Comparison of ENCODE assay signal across 10 cellular contexts in genomic region chr22:39462443-39463147, GRCh38. TPM values are rescaled to one million over a fixed set of nuclear protein-coding genes. Genes with fewer than 3 reads are reported as not detected.
DNase-seq lines count a peak whose midpoint lies in the region; ATAC-seq and TF ChIP-seq lines count a peak whose summit lies in the region.
"Had no signal": no experiment of that assay in that cellular context is flagged by ENCODE, and none has a peak within 500 bp of the region (broad histone marks: within the 10 kb centered on the region; RNA-seq: fewer than 3 reads in every experiment).

No MANE protein-coding gene starts in this region.

- TF ChIP-seq CTCF in GM12865 (IDR thresholded peaks at IDR 0.05; ENCODE audit: insufficient read depth, low read depth, low read length, missing control alignments) = no peak
- no peak for TF ChIP-seq CTCF in SU-DHL-6 (IDR thresholded peaks at IDR 0.05; ENCODE audit: insufficient read depth, low read length, poor library complexity, severe bottlenecking)
- peak in 11 of 12 donors; percentile 2 to 50 (median 33) for TF ChIP-seq CTCF in heart left ventricle (IDR thresholded peaks at IDR 0.05)
- peak; percentile 21 for TF ChIP-seq CTCF in progenitor cell of endocrine pancreas (IDR thresholded peaks at IDR 0.05; ENCODE audit: unreplicated experiment)
- TF ChIP-seq CTCF in RWPE1 (conservative IDR thresholded peaks at IDR 0.05; ENCODE audit: low read depth) = no peak

- ATAC-seq in heart left ventricle (peak; percentile 51 to 68 (median 59)), HG02610 (IDR thresholded peaks at IDR 0.05; ENCODE audit: unreplicated experiment) (no peak)

- H3K27ac ChIP-seq in SU-DHL-6 (ENCODE audit: low read depth, low read length) (peak overlapping the region; percentile 95), heart left ventricle (peak overlapping the region; percentile 52 to 89 (median 72)), RWPE1 (no peak overlapping the region)
- H3K27ac ChIP-seq: PC-9 had no signal

- H3K4me1 Mint-ChIP-seq in progenitor cell of endocrine pancreas (ENCODE audit: low read depth) = peaks cover 10% of the 10 kb centered on the region
- peaks cover 8% of the 10 kb centered on the region for H3K4me1 Mint-ChIP-seq in activated CD4-positive, alpha-beta memory T cell treated with anti-CD3 and anti-CD28 coated beads for 36 hours (ENCODE audit: low read depth)

- H3K36me3 Mint-ChIP-seq in progenitor cell of endocrine pancreas (ENCODE audit: insufficient read depth) = no peaks in the 10 kb centered on the region
- no peaks in the 10 kb centered on the region for H3K36me3 Mint-ChIP-seq in activated CD4-positive, alpha-beta memory T cell treated with anti-CD3 and anti-CD28 coated beads for 36 hours

- DNase-seq in GM12865 (ENCODE audit: low read depth) (peak; percentile 61), heart left ventricle (peak; percentile 63 to 84 (median 75)), progenitor cell of endocrine pancreas (ENCODE audit: low spot score, unreplicated experiment) (no peak), RWPE1 (ENCODE audit: low spot score) (no peak), NCI-H345 treated with DMSO at 0.1 percent for 48 hours (lab: John Stamatoyannopoulos, UW; ENCODE audit: unreplicated experiment) (no peak)
- DNase-seq in activated CD4-positive, alpha-beta memory T cell treated with anti-CD3 and anti-CD28 coated beads for 36 hours = no peak
- DNase-seq: PC-9 had no signal

- TF ChIP-seq POLR2A in heart left ventricle (IDR thresholded peaks at IDR 0.05) = peak in 1 of 2 donors; percentile 16

- H3K9me3 Mint-ChIP-seq in progenitor cell of endocrine pancreas (ENCODE audit: low read depth) = no peaks in the 10 kb centered on the region
- H3K9me3 Mint-ChIP-seq in activated CD4-positive, alpha-beta memory T cell treated with anti-CD3 and anti-CD28 coated beads for 36 hours = no peaks in the 10 kb centered on the region

- peaks cover 89% of the 10 kb centered on the region for H3F3A ChIP-seq in SU-DHL-6 (ENCODE audit: insufficient read depth)

- H3K4me3 Mint-ChIP-seq in progenitor cell of endocrine pancreas (ENCODE audit: low read depth) = no peak overlapping the region
- H3K4me3 Mint-ChIP-seq in activated CD4-positive, alpha-beta memory T cell treated with anti-CD3 and anti-CD28 coated beads for 36 hours = no peak overlapping the region

- peaks cover 16 to 69% (median 37%) of the 10 kb centered on the region in 12 donors for H3K4me1 ChIP-seq in heart left ventricle

- peaks cover 85% of the 10 kb centered on the region for H3K79me2 ChIP-seq in SU-DHL-6 (ENCODE audit: insufficient read depth, low read length)

- 50 to 52% (median 52%) methylated on average over 13 of the region's 13 CpGs for WGBS in heart left ventricle, 4 donors

- H2AFZ ChIP-seq in SU-DHL-6 (ENCODE audit: low read depth, low read length, severe bottlenecking) = no peak overlapping the region
- H2AFZ ChIP-seq: PC-9 had no signal

- H3K4me2 ChIP-seq in SU-DHL-6 (ENCODE audit: low read depth, low read length, poor library complexity, severe bottlenecking) = peak overlapping the region; percentile 93
- H3K4me2 ChIP-seq: PC-9 had no signal

- no peaks in the 10 kb centered on the region for H3K9me3 ChIP-seq in SU-DHL-6 (ENCODE audit: insufficient read depth, low read length)
- H3K9me3 ChIP-seq in heart left ventricle = no peaks in the 10 kb centered on the region

- no peaks in the 10 kb centered on the region for H3K27me3 Mint-ChIP-seq in progenitor cell of endocrine pancreas
- H3K27me3 Mint-ChIP-seq in activated CD4-positive, alpha-beta memory T cell treated with anti-CD3 and anti-CD28 coated beads for 36 hours = peaks cover 21% of the 10 kb centered on the region

- H3K9me2 ChIP-seq in SU-DHL-6 (replicated peaks; ENCODE audit: insufficient read depth, low read length) = no peaks in the 10 kb centered on the region

- POLR2A ChIA-PET in RWPE1 (lab: Yijun Ruan, JAX; ENCODE audit: low non-redundant PET) = no interaction called here
- POLR2A ChIA-PET in activated CD4-positive, alpha-beta memory T cell treated with anti-CD3 and anti-CD28 coated beads for 36 hours (lab: Charles Lee) = no interaction called here

- CTCF ChIA-PET in RWPE1 (lab: Yijun Ruan, JAX) = no interaction called here
- CTCF ChIA-PET in activated CD4-positive, alpha-beta memory T cell treated with anti-CD3 and anti-CD28 coated beads for 36 hours (lab: Charles Lee) = no interaction called here

- intact Hi-C loops in heart left ventricle (cut with DNase I) = loop anchor here in 3 of 10 donors (5.0 kb wide), 2 partner anchors 55 to 60 kb away; partner anchors contain the start of gene ATF4 (in 1 of the 3)
- intact Hi-C loops in activated CD4-positive, alpha-beta memory T cell treated with anti-CD3 and anti-CD28 coated beads for 36 hours (cut with micrococcal nuclease) = no loop called here

- peak overlapping the region; percentile 54 for H3K9ac ChIP-seq in SU-DHL-6 (ENCODE audit: low read length)

- no peaks in the 10 kb centered on the region for H3K36me3 ChIP-seq in SU-DHL-6 (ENCODE audit: low read length)
- H3K36me3 ChIP-seq in heart left ventricle = no peaks in the 10 kb centered on the region

- no peaks in the 10 kb centered on the region for H4K20me1 ChIP-seq in SU-DHL-6 (ENCODE audit: low read depth, low read length)

- peak overlapping the region; percentile 7; the same call in 1 of the 2 replicates for H3K4me3 ChIP-seq in GM12865 (ENCODE audit: low read depth, low read length)
- no peak overlapping the region for H3K4me3 ChIP-seq in SU-DHL-6 (ENCODE audit: insufficient read depth, low read length, poor library complexity, severe bottlenecking)
- H3K4me3 ChIP-seq in heart left ventricle = no peak overlapping the region
- H3K4me3 ChIP-seq: PC-9 had no signal

- H3K27ac Mint-ChIP-seq in progenitor cell of endocrine pancreas = peak overlapping the region; percentile 67
- H3K27ac Mint-ChIP-seq in activated CD4-positive, alpha-beta memory T cell treated with anti-CD3 and anti-CD28 coated beads for 36 hours = no peak overlapping the region

- H3K27me3 ChIP-seq in SU-DHL-6 (ENCODE audit: low read length) (no peaks in the 10 kb centered on the region), heart left ventricle (peaks cover 0 to 12% (median 6%) of the 10 kb centered on the region in 9 donors)

RNA-seq across cellular contexts. Expression of gene MGAT3, which starts 5.8 kb away (rescaled TPM):
- total RNA-seq in heart left ventricle = 1 to 10 TPM; 3.4 to 9.9 (median 4.7) TPM
- 1 to 10 TPM; 2.2 to 2.6 TPM for polyA plus RNA-seq in heart left ventricle
- total RNA-seq in progenitor cell of endocrine pancreas = 28.8 and 32.7 TPM in 2 replicates
- total RNA-seq in activated CD4-positive, alpha-beta memory T cell treated with anti-CD3 and anti-CD28 coated beads for 36 hours = under 1 TPM in 1 of 2 experiments, not detected in 1; 0.05 TPM
- total RNA-seq: LHCN-M2, PC-9 had no signal

RNA-seq across cellular contexts. Expression of gene MIEF1, which starts 39.5 kb away (rescaled TPM):
- 10 to 100 TPM; 15.4 to 25.2 (median 18.7) TPM for total RNA-seq in heart left ventricle
- polyA plus RNA-seq in heart left ventricle = 10 to 100 TPM in 1 of 2 donors, 1 to 10 TPM in 1; 6.5 to 22.3 TPM
- total RNA-seq in progenitor cell of endocrine pancreas = 30.5 and 32.4 TPM in 2 replicates
- total RNA-seq in activated CD4-positive, alpha-beta memory T cell treated with anti-CD3 and anti-CD28 coated beads for 36 hours = 10 to 100 TPM; 40.3 to 43.1 TPM

RNA-seq across cellular contexts. Expression of gene ATF4, which starts 57.8 kb away (rescaled TPM):
- total RNA-seq in heart left ventricle (100 to 1,000 TPM; 117 to 322 (median 168) TPM), progenitor cell of endocrine pancreas (332 and 356 TPM in 2 replicates)
- 100 to 1,000 TPM; 378 to 458 TPM for polyA plus RNA-seq in heart left ventricle
- 100 to 1,000 TPM; 437 to 455 TPM for total RNA-seq in activated CD4-positive, alpha-beta memory T cell treated with anti-CD3 and anti-CD28 coated beads for 36 hours

Comparison
In these comparisons a context has a peak if more than half of its experiments do, and no peak if none do; other contexts are left out.
1. DNase-seq: peak in GM12865 (single experiment) and heart left ventricle (5 of 5); none in progenitor cell of endocrine pancreas (single experiment), RWPE1 (single experiment), NCI-H345 treated with DMSO at 0.1 percent for 48 hours (single experiment) and activated CD4-positive, alpha-beta memory T cell treated with anti-CD3 and anti-CD28 coated beads for 36 hours (single experiment).
2. CTCF ChIP-seq: peak in heart left ventricle (11 of 12) and progenitor cell of endocrine pancreas (single experiment); none in GM12865 (single experiment), SU-DHL-6 (single experiment) and RWPE1 (single experiment).
3. RNA of gene MGAT3, which starts 5.8 kb away (total RNA-seq): 28.8 to 32.7 TPM in progenitor cell of endocrine pancreas and 3.4 to 9.9 TPM in heart left ventricle; 0.05 TPM in activated CD4-positive, alpha-beta memory T cell treated with anti-CD3 and anti-CD28 coated beads for 36 hours; every median in the first group is over 4 times any median in the second.